17 cellular contexts compared by ENCODE assay signal in the genomic region with DNA sequence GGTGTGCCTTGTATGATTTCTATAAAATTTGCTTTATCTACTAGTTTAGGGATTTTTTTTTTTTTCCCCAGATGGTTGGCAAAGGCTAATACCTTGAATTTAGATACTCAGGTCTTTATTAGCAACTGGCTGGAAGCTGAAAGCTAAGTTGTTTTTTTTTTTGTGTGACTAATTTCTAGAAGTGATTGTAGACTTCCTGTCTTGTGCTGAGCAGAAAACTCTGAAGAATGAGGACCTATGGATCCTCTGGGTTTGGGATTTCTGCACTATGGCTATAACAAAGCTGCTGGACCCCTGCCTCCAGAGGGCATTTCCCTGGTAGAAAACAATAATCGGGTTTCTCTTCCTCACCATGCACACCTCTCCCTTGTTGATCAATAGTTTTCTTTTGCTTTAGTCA. TPM values are rescaled to one million over a fixed set of nuclear protein-coding genes. Genes with fewer than 3 reads are reported as not detected.
A peak's percentile ranks its signal among the peaks of the same experiment; 100 is the strongest.
DNase-seq lines count a peak whose midpoint lies in the region; ATAC-seq and TF ChIP-seq lines count a peak whose summit lies in the region.
"Had no signal": no experiment of that assay in that cellular context is flagged by ENCODE, and none has a peak within 500 bp of the region (broad histone marks: within the 10 kb centered on the region; RNA-seq: fewer than 3 reads in every experiment).

No MANE protein-coding gene starts in this region.

- H3K27me3 ChIP-seq in left ventricle myocardium inferior (ENCODE audit: low read depth) = no peaks in the 10 kb centered on the region
- H3K27me3 ChIP-seq in SJCRH30 = no peaks in the 10 kb centered on the region
- H3K27me3 ChIP-seq: pancreas, SJSA1 had no signal

- no peaks in the 10 kb centered on the region for H3K9me3 ChIP-seq in left ventricle myocardium inferior (replicated peaks)
- no peaks in the 10 kb centered on the region for H3K9me3 ChIP-seq in SJCRH30 (replicated peaks)
- H3K9me3 ChIP-seq: lower lobe of right lung, pancreas, SJSA1 had no signal

- H3K27me3 Mint-ChIP-seq in chondrocyte (ENCODE audit: low read depth) = no peaks in the 10 kb centered on the region
- H3K27me3 Mint-ChIP-seq in stimulated activated naive CD8-positive, alpha-beta T cell treated with anti-CD3 and anti-CD28 coated beads, Interleukin-15, amount 100 ng/mL, for 72 hours = no peaks in the 10 kb centered on the region
- H3K27me3 Mint-ChIP-seq: stimulated activated memory B cell treated with anti-CD40 and anti-IgM and Interleukin-4, amounts not matched to agents 10 μg/mL and 1 μg/mL and 100 μg/mL, for 72 hours had no signal

- H3K9me3 Mint-ChIP-seq in chondrocyte (ENCODE audit: low read depth) = no peaks in the 10 kb centered on the region
- H3K9me3 Mint-ChIP-seq in stimulated activated naive CD8-positive, alpha-beta T cell treated with anti-CD3 and anti-CD28 coated beads, Interleukin-15, amount 100 ng/mL, for 72 hours = no peaks in the 10 kb centered on the region
- H3K9me3 Mint-ChIP-seq: stimulated activated memory B cell treated with anti-CD40 and anti-IgM and Interleukin-4, amounts not matched to agents 10 μg/mL and 1 μg/mL and 100 μg/mL, for 72 hours had no signal

- peak overlapping the region; percentile 87 for H3K27ac ChIP-seq in left ventricle myocardium inferior (replicated peaks)
- 0 out of 2 replicates have a peak overlapping the region, but pooled peaks have one; percentile 11 for H3K27ac ChIP-seq in SJCRH30
- H3K27ac ChIP-seq: C4-2B, lower lobe of right lung, pancreas, SJSA1 had no signal

- peak overlapping the region; percentile 85 for H3K27ac Mint-ChIP-seq in chondrocyte (ENCODE audit: unreplicated experiment)
- H3K27ac Mint-ChIP-seq in stimulated activated naive CD8-positive, alpha-beta T cell treated with anti-CD3 and anti-CD28 coated beads, Interleukin-15, amount 100 ng/mL, for 72 hours = peak overlapping the region; percentile 51 to 88
- H3K27ac Mint-ChIP-seq: stimulated activated memory B cell treated with anti-CD40 and anti-IgM and Interleukin-4, amounts not matched to agents 10 μg/mL and 1 μg/mL and 100 μg/mL, for 72 hours had no signal

- H3K36me3 ChIP-seq in left ventricle myocardium inferior (peaks cover 61% of the 10 kb centered on the region), SJCRH30 (peaks cover 59% of the 10 kb centered on the region)

- peaks cover 17% of the 10 kb centered on the region for H3K36me3 Mint-ChIP-seq in chondrocyte (ENCODE audit: low read depth)

- H3K4me1 Mint-ChIP-seq in chondrocyte (ENCODE audit: low read depth) = peaks cover 51% of the 10 kb centered on the region
- peaks cover 64% of the 10 kb centered on the region for H3K4me1 Mint-ChIP-seq in stimulated activated naive CD8-positive, alpha-beta T cell treated with anti-CD3 and anti-CD28 coated beads, Interleukin-15, amount 100 ng/mL, for 72 hours

- DNase-seq in left ventricle myocardium inferior (no peak), left cardiac atrium (no peak), SJCRH30 (no peak), chondrocyte (ENCODE audit: low spot score) (no peak), NCI-H2227 (lab: John Stamatoyannopoulos, UW; ENCODE audit: unreplicated experiment) (no peak)
- DNase-seq in stimulated activated naive CD8-positive, alpha-beta T cell treated with anti-CD3 and anti-CD28 coated beads, Interleukin-15, amount 100 ng/mL, for 72 hours = no peak
- DNase-seq in stimulated activated CD4-positive, alpha-beta T cell treated with anti-CD3 and anti-CD28 coated beads, Interleukin-4, amount 100 ng/mL, for 4 hours = no peak
- DNase-seq: effector CD8-positive, alpha-beta T cell; head of caudate nucleus; lower lobe of right lung; NCI-H1092; NCI-H526; pancreas had no signal

- H3K4me1 ChIP-seq in left ventricle myocardium inferior (peaks cover 76% of the 10 kb centered on the region), SJCRH30 (peaks cover 6% of the 10 kb centered on the region; the same call in 1 of the 2 replicates)
- H3K4me1 ChIP-seq: SJSA1 had no signal

- no peak overlapping the region for H3K4me3 Mint-ChIP-seq in chondrocyte (ENCODE audit: unreplicated experiment)
- peak overlapping the region; percentile 26 to 47 for H3K4me3 Mint-ChIP-seq in stimulated activated naive CD8-positive, alpha-beta T cell treated with anti-CD3 and anti-CD28 coated beads, Interleukin-15, amount 100 ng/mL, for 72 hours
- H3K4me3 Mint-ChIP-seq: stimulated activated memory B cell treated with anti-CD40 and anti-IgM and Interleukin-4, amounts not matched to agents 10 μg/mL and 1 μg/mL and 100 μg/mL, for 72 hours had no signal

- TF ChIP-seq CTCF in left ventricle myocardium inferior (IDR thresholded peaks at IDR 0.05; ENCODE audit: borderline replicate concordance) (no peak), chondrocyte (IDR thresholded peaks at IDR 0.05) (no peak)

- ATAC-seq in left cardiac atrium (no peak), HG02981 (IDR thresholded peaks at IDR 0.05; ENCODE audit: unreplicated experiment) (no peak)
- no peak for ATAC-seq in stimulated activated naive CD8-positive, alpha-beta T cell treated with anti-CD3 and anti-CD28 coated beads, Interleukin-15, amount 100 ng/mL, for 72 hours
- ATAC-seq: lower lobe of right lung; pancreas; stimulated activated memory B cell treated with anti-CD40 and anti-IgM and Interleukin-4, amounts not matched to agents 10 μg/mL and 1 μg/mL and 100 μg/mL, for 72 hours had no signal

- intact Hi-C loops in left ventricle myocardium inferior (cut with micrococcal nuclease) (no loop called here), left cardiac atrium (cut with DNase I) (no loop called here)

- peak overlapping the region; percentile 50 for H3K4me3 ChIP-seq in left ventricle myocardium inferior
- H3K4me3 ChIP-seq in SJCRH30 = no peak overlapping the region
- H3K4me3 ChIP-seq: lower lobe of right lung, pancreas, SJSA1 had no signal

RNA-seq across cellular contexts. Expression of gene ARIH2, which starts 10.0 kb away (rescaled TPM):
- total RNA-seq in left ventricle myocardium inferior = 180 TPM
- 100 to 1,000 TPM in 1 of 2 donors, 10 to 100 TPM in 1; 88.0 to 104 TPM for total RNA-seq in left cardiac atrium
- total RNA-seq in SJCRH30 (2014; rRNA removed; shearing (Covaris generic)) = 86.5 and 100 TPM in 2 replicates
- total RNA-seq in chondrocyte = 61.7 to 69.9 TPM (median 69.2 TPM) in 3 replicates

RNA-seq across cellular contexts. Expression of gene SLC25A20, which starts 30.0 kb away (rescaled TPM):
- 94.1 TPM for total RNA-seq in left ventricle myocardium inferior
- total RNA-seq in left cardiac atrium = 10 to 100 TPM; 53.4 to 55.6 TPM
- 6.8 and 7.0 TPM in 2 replicates for total RNA-seq in SJCRH30 (2014; rRNA removed; shearing (Covaris generic))
- 21.7 to 28.1 TPM (median 23.7 TPM) in 3 replicates for total RNA-seq in chondrocyte
